20 cellular contexts compared by ENCODE assay signal in the genomic region with DNA sequence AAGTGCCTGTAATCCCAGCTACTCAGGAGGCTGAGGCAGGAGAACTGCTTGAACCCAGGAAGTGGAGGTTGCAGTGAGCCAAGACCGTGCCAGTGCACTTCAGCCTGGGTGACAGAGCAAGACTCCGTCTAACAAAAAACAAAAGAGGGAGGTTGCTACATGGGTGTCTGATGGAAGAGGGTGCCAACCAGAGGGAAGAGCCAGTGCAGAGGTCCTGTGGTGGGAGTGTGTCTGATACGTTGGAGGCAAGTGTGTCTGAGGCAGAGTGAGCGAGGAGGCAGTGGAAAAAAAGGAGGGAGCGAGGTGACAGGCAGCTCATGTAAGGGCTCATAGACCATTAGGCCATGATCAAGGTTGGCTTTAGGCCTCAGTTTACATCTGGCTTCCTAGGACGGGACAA. TPM values are rescaled to one million over a fixed set of nuclear protein-coding genes. Genes with fewer than 3 reads are reported as not detected.
A peak's percentile ranks its signal among the peaks of the same experiment; 100 is the strongest.
DNase-seq lines count a peak whose midpoint lies in the region; ATAC-seq, FAIRE-seq and TF ChIP-seq lines count a peak whose summit lies in the region.
"Had no signal": no experiment of that assay in that cellular context is flagged by ENCODE, and none has a peak within 500 bp of the region (broad histone marks: within the 10 kb centered on the region; RNA-seq: fewer than 3 reads in every experiment).

No MANE protein-coding gene starts in this region.

- H2AFZ ChIP-seq in HepG2 (ENCODE audit: low read length) (no peak overlapping the region), OCI-LY7 (ENCODE audit: low read length) (no peak overlapping the region), K562 (ENCODE audit: low read depth, low read length) (no peak overlapping the region)

- FAIRE-seq in HepG2 (lab: Jason Lieb, UNC) (no peak), K562 (lab: Jason Lieb, UNC) (no peak)
- FAIRE-seq: H1 had no signal

- peak overlapping the region; percentile 92 for H3K27ac Mint-ChIP-seq in stimulated activated naive B cell treated with anti-CD40 and anti-IgM and Interleukin-4, amounts not matched to agents 10 μg/mL and 1 μg/mL and 100 μg/mL, for 72 hours

- 35% methylated on average over 6 of the region's 6 CpGs for WGBS in HepG2 (ENCODE audit: low lambda C conversion rate)
- 90% methylated on average over 5 of the region's 6 CpGs for WGBS in right lobe of liver (ENCODE audit: insufficient coverage, low coverage, low lambda C conversion rate, missing lambda C conversion rate)
- WGBS in K562 (ENCODE audit: insufficient coverage, low coverage, missing lambda C conversion rate): 89% methylated on average over 6 of the region's 6 CpGs

- POLR2A ChIA-PET in HepG2 (lab: Yijun Ruan, JAX): no interaction called here
- POLR2A ChIA-PET in OCI-LY7 (lab: Charles Lee): interaction anchor here (0.7 to 1.1 kb wide), 4 partner anchors 14 to 108 kb away, joined by 3 to 4 read pairs (median 4); no protein-coding TSS in a partner anchor
- POLR2A ChIA-PET in K562 (lab: Yijun Ruan, JAX): interaction anchor here (0.6 to 0.8 kb wide), 4 partner anchors 8 to 311 kb away, joined by 3 to 5 read pairs (median 3); no protein-coding TSS in a partner anchor

- H3K4me1 ChIP-seq in HepG2 (ENCODE audit: insufficient read depth, low read length) (peaks cover 30% of the 10 kb centered on the region), right lobe of liver (peaks cover 0 to 18% (median 5%) of the 10 kb centered on the region in 4 donors), OCI-LY7 (ENCODE audit: insufficient read depth, low read length, poor library complexity, severe bottlenecking) (peaks cover 96% of the 10 kb centered on the region), K562 (replicated peaks in 1 of 2; ENCODE audit: control insufficient read depth in 2 of 2, insufficient read depth in 2 of 2, low read length in 2 of 2) (peaks cover 32 to 58% of the 10 kb centered on the region in 2 experiments; a peak in 4 of 5 replicates)

- H3K9ac ChIP-seq in HepG2 (ENCODE audit: insufficient read depth, low read depth, low read length) (no peak overlapping the region), K562 (ENCODE audit: insufficient read depth in 1 of 2, low read depth in 2 of 2, low read length in 2 of 2) (peak overlapping the region in 1 of 2 experiments; percentile 64; a peak in 1 of 4 replicates)

- H3K27me3 Mint-ChIP-seq in stimulated activated naive B cell treated with anti-CD40 and anti-IgM and Interleukin-4, amounts not matched to agents 10 μg/mL and 1 μg/mL and 100 μg/mL, for 72 hours: peaks cover 3 to 17% of the 10 kb centered on the region in 2 donors

- H3K4me1 Mint-ChIP-seq in stimulated activated naive B cell treated with anti-CD40 and anti-IgM and Interleukin-4, amounts not matched to agents 10 μg/mL and 1 μg/mL and 100 μg/mL, for 72 hours: peaks cover 64 to 92% of the 10 kb centered on the region in 2 donors

- H3K36me3 Mint-ChIP-seq in stimulated activated naive B cell treated with anti-CD40 and anti-IgM and Interleukin-4, amounts not matched to agents 10 μg/mL and 1 μg/mL and 100 μg/mL, for 72 hours: peaks cover 0 to 21% of the 10 kb centered on the region in 2 donors

- no peaks in the 10 kb centered on the region for H3K36me3 ChIP-seq in HepG2 (replicated peaks in 1 of 2; ENCODE audit: control insufficient read depth in 1 of 2, insufficient read depth in 2 of 2, low read length in 2 of 2)
- no peaks in the 10 kb centered on the region for H3K36me3 ChIP-seq in right lobe of liver
- peaks cover 6% of the 10 kb centered on the region; the same call in 1 of the 2 replicates for H3K36me3 ChIP-seq in OCI-LY7 (ENCODE audit: insufficient read depth, low read length)
- no peaks in the 10 kb centered on the region for H3K36me3 ChIP-seq in K562 (ENCODE audit: control insufficient read depth, insufficient read depth, low read length)
- H3K36me3 ChIP-seq: transverse colon had no signal

- BruUV-seq in HepG2 (replicated peaks; lab: Mats Ljungman, UMichigan) (no TSS peak), OCI-LY7 (replicated peaks; lab: Mats Ljungman, UMichigan) (no TSS peak), K562 (replicated peaks; lab: Mats Ljungman, UMichigan) (no TSS peak)

- H3K27me3 ChIP-seq in HepG2 (ENCODE audit: control insufficient read depth in 1 of 2, insufficient read depth in 2 of 2, low read length in 2 of 2) (peaks cover 0 to 35% of the 10 kb centered on the region in 2 experiments; a peak in 2 of 5 replicates), right lobe of liver (no peaks in the 10 kb centered on the region), K562 (ENCODE audit: control insufficient read depth in 2 of 2, insufficient read depth in 2 of 2, low read length in 2 of 2) (no peaks in the 10 kb centered on the region)
- H3K27me3 ChIP-seq: SJSA1 had no signal

- no peak overlapping the region for H3K4me2 ChIP-seq in HepG2 (ENCODE audit: low read depth, low read length)
- H3K4me2 ChIP-seq in OCI-LY7 (ENCODE audit: low read length): peak overlapping the region; percentile 74
- no peak overlapping the region for H3K4me2 ChIP-seq in K562 (ENCODE audit: insufficient read depth, low read length)

- TF ChIP-seq POLR2A in HepG2 (IDR thresholded peaks at IDR 0.05; ENCODE audit: insufficient read depth in 1 of 2, low read depth in 2 of 2, low read length in 2 of 2) (no peak), right lobe of liver (IDR thresholded peaks at IDR 0.05) (no peak), K562 (conservative IDR thresholded peaks at IDR 0.05) (no peak)

- no peak for TF ChIP-seq CTCF in HepG2 (CRISPR knock-in tag; IDR thresholded peaks at IDR 0.05)
- no peak for TF ChIP-seq CTCF in right lobe of liver (IDR thresholded peaks at IDR 0.05)
- no peak for TF ChIP-seq CTCF in OCI-LY7 (conservative IDR thresholded peaks at IDR 0.05; ENCODE audit: low read length)
- TF ChIP-seq CTCF in K562 (IDR thresholded peaks at IDR 0.05 in 2 of 3, conservative IDR thresholded peaks at IDR 0.05 in 1 of 3; ENCODE audit: insufficient read depth in 2 of 3, low read depth in 1 of 3, low read length in 3 of 3): no peak

- H3K27ac ChIP-seq in HepG2 (ENCODE audit: extremely low read length, insufficient read depth, low read length) (no peak overlapping the region), right lobe of liver (no peak overlapping the region), OCI-LY7 (ENCODE audit: low read depth, low read length, poor library complexity, severe bottlenecking) (peak overlapping the region; percentile 73), K562 (ENCODE audit: extremely low read depth, low read depth, low read length) (no peak overlapping the region)
- H3K27ac ChIP-seq: epithelial cell of prostate, transverse colon had no signal

- in situ Hi-C loops in HepG2 (cut with HindIII; ENCODE audit: extremely low pct_ligation_motif_present, low pct_unique_long_range_greater_than_20kb): no loop called here
- in situ Hi-C loops in K562 (cut with MboI): no loop called here

- CTCF ChIA-PET in HepG2 (lab: Yijun Ruan, JAX; ENCODE audit: low intra/inter-chr PET ratio, low total read pairs): no interaction called here
- CTCF ChIA-PET in OCI-LY7 (lab: Charles Lee; ENCODE audit: unreplicated experiment): interaction anchor here (0.6 kb wide), 1 partner anchor 19 kb away, joined by 4 read pairs; no protein-coding TSS in a partner anchor
- CTCF ChIA-PET in K562 (lab: Yijun Ruan, JAX; ENCODE audit: low intra/inter-chr PET ratio): interaction anchor here (0.6 kb wide), 1 partner anchor 59 kb away, joined by 3 read pairs; no protein-coding TSS in a partner anchor

- H3K4me3 ChIP-seq in HepG2 (replicated peaks in 1 of 3; ENCODE audit: insufficient read depth in 1 of 3, low read depth in 2 of 3, low read length in 3 of 3) (no peak overlapping the region), right lobe of liver (no peak overlapping the region), OCI-LY7 (ENCODE audit: low read depth, low read length, poor library complexity, severe bottlenecking) (no peak overlapping the region), K562 (no peak overlapping the region)
- H3K4me3 ChIP-seq: SJSA1, transverse colon had no signal

- H3K9me3 ChIP-seq in HepG2 (ENCODE audit: low read length): no peaks in the 10 kb centered on the region
- H3K9me3 ChIP-seq in right lobe of liver: no peaks in the 10 kb centered on the region
- no peaks in the 10 kb centered on the region for H3K9me3 ChIP-seq in OCI-LY7 (ENCODE audit: low read length)
- no peaks in the 10 kb centered on the region for H3K9me3 ChIP-seq in K562 (replicated peaks; ENCODE audit: control insufficient read depth, insufficient read depth, low read depth, low read length)
- H3K9me3 ChIP-seq: SJSA1, transverse colon had no signal

- H3K9me1 ChIP-seq in K562 (ENCODE audit: control insufficient read depth, insufficient read depth, low read length): no peaks in the 10 kb centered on the region

- H3K9me3 Mint-ChIP-seq in stimulated activated naive B cell treated with anti-CD40 and anti-IgM and Interleukin-4, amounts not matched to agents 10 μg/mL and 1 μg/mL and 100 μg/mL, for 72 hours: peaks cover 0 to 4% of the 10 kb centered on the region in 2 donors

- H3K4me3 Mint-ChIP-seq in stimulated activated naive B cell treated with anti-CD40 and anti-IgM and Interleukin-4, amounts not matched to agents 10 μg/mL and 1 μg/mL and 100 μg/mL, for 72 hours: peak overlapping the region in 1 of 2 donors; percentile 46

- intact Hi-C loops in HepG2 (cut with micrococcal nuclease; ENCODE audit: unreplicated experiment) (no loop called here), right lobe of liver (cut with DNase I) (no loop called here), OCI-LY7 (cut with micrococcal nuclease; ENCODE audit: unreplicated experiment) (no loop called here), K562 (cut with micrococcal nuclease) (no loop called here)

- no peak for TF ChIP-seq RAD21 in HepG2 (CRISPR knock-in tag; IDR thresholded peaks at IDR 0.05)
- no peak for TF ChIP-seq RAD21 in K562 (CRISPR knock-in tag; conservative IDR thresholded peaks at IDR 0.05 in 1 of 2, IDR thresholded peaks at IDR 0.05 in 1 of 2)

- no peaks in the 10 kb centered on the region for H4K20me1 ChIP-seq in HepG2 (ENCODE audit: insufficient read depth, low read length)
- H4K20me1 ChIP-seq in OCI-LY7 (ENCODE audit: insufficient read depth, low read length): peaks cover 30% of the 10 kb centered on the region; the same call in 1 of the 2 replicates
- H4K20me1 ChIP-seq in K562 (replicated peaks; ENCODE audit: control insufficient read depth, insufficient read depth, low read length): peaks cover 2% of the 10 kb centered on the region

- H3K9me2 ChIP-seq in OCI-LY7 (ENCODE audit: insufficient read depth, low read length): no peaks in the 10 kb centered on the region

- DNase-seq in HepG2 (ENCODE audit: low spot score) (no peak), right lobe of liver (no peak), OCI-LY7 (ENCODE audit: low spot score) (no peak), K562 (ENCODE audit: extremely low read depth in 1 of 4, low spot score in 3 of 4) (no peak), 8988T (no peak), GDM1 (lab: John Stamatoyannopoulos, UW) (no peak)
- DNase-seq in stimulated activated naive B cell treated with anti-CD40 and anti-IgM and Interleukin-4, amounts not matched to agents 10 μg/mL and 1 μg/mL and 100 μg/mL, for 72 hours: no peak
- DNase-seq: cortex of kidney; foreskin melanocyte; NCI-H1436 treated with DMSO at 0.1 percent for 48 hours; NCI-H82; right cardiac atrium; stimulated activated CD4-positive, alpha-beta T cell treated with anti-CD3 and anti-CD28 coated beads, Interleukin-15, amount 100 ng/mL, for 24 hours; stimulated activated naive CD8-positive, alpha-beta T cell treated with anti-CD3 and anti-CD28 coated beads, Interleukin-15, Interleukin-2, amounts not matched to agents 100 U/mL and 50 U/mL, for 24 hours; T1000; transverse colon had no signal

- no peak for TF ChIP-seq EP300 in HepG2 (IDR thresholded peaks at IDR 0.05; ENCODE audit: low read depth in 2 of 2, low read length in 2 of 2)
- TF ChIP-seq EP300 in HepG2 (CRISPR knock-in tag; IDR thresholded peaks at IDR 0.05; ENCODE audit: borderline replicate concordance): no peak
- TF ChIP-seq EP300 in K562 (IDR thresholded peaks at IDR 0.05; ENCODE audit: low read length): no peak

- ATAC-seq in HepG2 (no peak), right lobe of liver (no peak), K562 (no peak), GM19023 (IDR thresholded peaks at IDR 0.05; ENCODE audit: unreplicated experiment) (no peak)
- ATAC-seq in stimulated activated naive B cell treated with anti-CD40 and anti-IgM and Interleukin-4, amounts not matched to agents 10 μg/mL and 1 μg/mL and 100 μg/mL, for 72 hours (replicated peaks): no peak
- ATAC-seq: right cardiac atrium; stimulated activated naive CD8-positive, alpha-beta T cell treated with anti-CD3 and anti-CD28 coated beads, Interleukin-15, Interleukin-2, amounts not matched to agents 100 U/mL and 50 U/mL, for 24 hours had no signal

- no peaks in the 10 kb centered on the region for H3K79me2 ChIP-seq in HepG2 (ENCODE audit: insufficient read depth, low read length)
- H3K79me2 ChIP-seq in OCI-LY7 (ENCODE audit: insufficient read depth, low read depth, low read length): peaks cover 90% of the 10 kb centered on the region
- peaks cover 71% of the 10 kb centered on the region for H3K79me2 ChIP-seq in K562 (ENCODE audit: control insufficient read depth, insufficient read depth, low read length)

RNA-seq across cellular contexts. Expression of a gene that starts 6.8 kb away (rescaled TPM):
- 1.1 TPM in 2 replicates for total RNA-seq in HepG2 (2016; rRNA removed; fragmentation: Illumina TruSeq; extraction: Trizol)
- 1.5 and 1.6 TPM in 2 replicates for total RNA-seq in HepG2 (2016; cell fraction: cytosol; rRNA removed; fragmentation: Illumina TruSeq; extraction: Trizol; ENCODE audit: low read depth)
- total RNA-seq in HepG2 (2016; cell fraction: insoluble cytoplasmic fraction; rRNA removed; fragmentation: Illumina TruSeq; extraction: Trizol): 0.89 and 1.2 TPM in 2 replicates
- total RNA-seq in HepG2 (2016; cell fraction: membrane; rRNA removed; fragmentation: Illumina TruSeq; extraction: Trizol): 3.6 and 3.7 TPM in 2 replicates
- total RNA-seq in HepG2 (2016; cell fraction: nucleus; rRNA removed; fragmentation: Illumina TruSeq; extraction: Trizol): 1.3 and 1.5 TPM in 2 replicates
- 4.1 TPM in 2 replicates for polyA plus RNA-seq in HepG2 (2011; rRNA removed)
- polyA plus RNA-seq in HepG2 (2011; cell fraction: cytosol; rRNA removed): 3.5 and 3.8 TPM in 2 replicates
- polyA plus RNA-seq in HepG2 (2011; cell fraction: nucleus; rRNA removed): 9.1 and 10.2 TPM in 2 replicates
- 5.1 and 5.7 TPM in 2 replicates for polyA plus RNA-seq in HepG2 (2012)
- 3.3 and 3.8 TPM in 2 replicates for polyA plus RNA-seq in HepG2 (2016; cell fraction: cytosol; fragmentation: Illumina TruSeq; extraction: Trizol; ENCODE audit: low read depth)
- 2.8 and 3.6 TPM in 2 replicates for polyA plus RNA-seq in HepG2 (2016; cell fraction: insoluble cytoplasmic fraction; fragmentation: Illumina TruSeq; extraction: Trizol; ENCODE audit: low read depth)
- 6.6 and 7.6 TPM in 2 replicates for polyA plus RNA-seq in HepG2 (2016; cell fraction: membrane; fragmentation: Illumina TruSeq; extraction: Trizol; ENCODE audit: low read depth)
- polyA plus RNA-seq in HepG2 (2016; cell fraction: nucleus; fragmentation: Illumina TruSeq; extraction: Trizol; ENCODE audit: insufficient read depth, low read depth): 5.9 and 7.4 TPM in 2 replicates
- 1.0 and 6.6 TPM in 2 replicates for polyA minus RNA-seq in HepG2 (2011; rRNA and poly(A)+ RNA removed; ENCODE audit: low replicate concordance)
- 3.9 and 5.0 TPM in 2 replicates for polyA minus RNA-seq in HepG2 (2011; cell fraction: cytosol; rRNA and poly(A)+ RNA removed)
- polyA minus RNA-seq in HepG2 (2011; cell fraction: nucleus; rRNA and poly(A)+ RNA removed): 2.6 and 2.9 TPM in 2 replicates
- 1 to 10 TPM; 1.2 to 5.8 (median 2.7) TPM for total RNA-seq in right lobe of liver
- 9.4 and 16.4 TPM in 2 replicates for total RNA-seq in OCI-LY7 (2014; rRNA removed; shearing (Covaris generic))
- 42.4 and 45.1 TPM in 2 replicates for total RNA-seq in OCI-LY7 (2022)
- 30.8 and 75.5 TPM in 2 replicates for total RNA-seq in K562 (2011; cell fraction: chromatin; rRNA removed; ENCODE audit: low replicate concordance)
- total RNA-seq in K562 (2011; cell fraction: nucleolus; rRNA removed): 29.5 and 33.3 TPM in 2 replicates
- 27.9 and 30.0 TPM in 2 replicates for total RNA-seq in K562 (2011; cell fraction: nucleoplasm; rRNA removed)
- total RNA-seq in K562 (2014; rRNA removed): 4.2 and 4.7 TPM in 2 replicates
- total RNA-seq in K562 (2014; rRNA removed; fragmentation: Illumina TruSeq; extraction: Trizol): 3.2 and 3.6 TPM in 2 replicates
- total RNA-seq in K562 (2015; rRNA removed; fragmentation: Illumina TruSeq; extraction: Trizol): 4.6 and 5.1 TPM in 2 replicates
- 25.5 and 26.9 TPM in 2 replicates for total RNA-seq in K562 (2021)
- polyA plus RNA-seq in K562 (2011; rRNA removed): 6.0 and 7.6 TPM in 2 replicates
- 7.1 and 9.9 TPM in 2 replicates for polyA plus RNA-seq in K562 (2011; cell fraction: cytosol; rRNA removed)
- 16.4 and 26.9 TPM in 2 replicates for polyA plus RNA-seq in K562 (2011; cell fraction: nucleus; rRNA removed)
- 12.3 and 18.3 TPM in 2 replicates for polyA plus RNA-seq in K562 (2012)
- 15.1 and 16.5 TPM in 2 replicates for polyA plus RNA-seq in K562 (2014; fragmentation: Illumina TruSeq; extraction: Trizol)
- under 1 TPM; 0.66 to 0.68 TPM for polyA plus RNA-seq in K562 (2014; fragmentation: Nextera tagmentation; extraction: Ambion mirVana)
- 14.2 and 14.3 TPM in 2 replicates for polyA plus RNA-seq in K562 (2014; rRNA removed)
- polyA minus RNA-seq in K562 (2011; rRNA and poly(A)+ RNA removed): 4.5 and 7.0 TPM in 2 replicates
- polyA minus RNA-seq in K562 (2011; cell fraction: cytosol; rRNA and poly(A)+ RNA removed): 14.0 and 20.1 TPM in 2 replicates
- 8.8 and 9.9 TPM in 2 replicates for polyA minus RNA-seq in K562 (2011; cell fraction: nucleus; rRNA and poly(A)+ RNA removed)

RNA-seq across cellular contexts. Expression of a gene that starts 23.8 kb away (rescaled TPM):
- 134 and 158 TPM in 2 replicates for total RNA-seq in HepG2 (2016; rRNA removed; fragmentation: Illumina TruSeq; extraction: Trizol)
- total RNA-seq in HepG2 (2016; cell fraction: cytosol; rRNA removed; fragmentation: Illumina TruSeq; extraction: Trizol; ENCODE audit: low read depth): 36.6 and 36.7 TPM in 2 replicates
- total RNA-seq in HepG2 (2016; cell fraction: insoluble cytoplasmic fraction; rRNA removed; fragmentation: Illumina TruSeq; extraction: Trizol): 125 and 171 TPM in 2 replicates
- 51.9 and 53.0 TPM in 2 replicates for total RNA-seq in HepG2 (2016; cell fraction: membrane; rRNA removed; fragmentation: Illumina TruSeq; extraction: Trizol)
- 80.1 and 80.2 TPM in 2 replicates for total RNA-seq in HepG2 (2016; cell fraction: nucleus; rRNA removed; fragmentation: Illumina TruSeq; extraction: Trizol)
- polyA plus RNA-seq in HepG2 (2011; rRNA removed): 177 and 191 TPM in 2 replicates
- 157 and 211 TPM in 2 replicates for polyA plus RNA-seq in HepG2 (2011; cell fraction: cytosol; rRNA removed)
- 522 and 527 TPM in 2 replicates for polyA plus RNA-seq in HepG2 (2011; cell fraction: nucleus; rRNA removed)
- polyA plus RNA-seq in HepG2 (2012): 89.1 and 94.9 TPM in 2 replicates
- 39.2 and 43.2 TPM in 2 replicates for polyA plus RNA-seq in HepG2 (2016; cell fraction: cytosol; fragmentation: Illumina TruSeq; extraction: Trizol; ENCODE audit: low read depth)
- 161 and 171 TPM in 2 replicates for polyA plus RNA-seq in HepG2 (2016; cell fraction: insoluble cytoplasmic fraction; fragmentation: Illumina TruSeq; extraction: Trizol; ENCODE audit: low read depth)
- polyA plus RNA-seq in HepG2 (2016; cell fraction: membrane; fragmentation: Illumina TruSeq; extraction: Trizol; ENCODE audit: low read depth): 52.6 and 54.0 TPM in 2 replicates
- 240 and 249 TPM in 2 replicates for polyA plus RNA-seq in HepG2 (2016; cell fraction: nucleus; fragmentation: Illumina TruSeq; extraction: Trizol; ENCODE audit: insufficient read depth, low read depth)
- 90.9 and 144 TPM in 2 replicates for polyA minus RNA-seq in HepG2 (2011; rRNA and poly(A)+ RNA removed; ENCODE audit: low replicate concordance)
- polyA minus RNA-seq in HepG2 (2011; cell fraction: cytosol; rRNA and poly(A)+ RNA removed): 42.3 and 52.9 TPM in 2 replicates
- 38.0 and 40.4 TPM in 2 replicates for polyA minus RNA-seq in HepG2 (2011; cell fraction: nucleus; rRNA and poly(A)+ RNA removed)
- total RNA-seq in right lobe of liver: 10 to 100 TPM; 39.6 to 74.9 (median 50.1) TPM
- total RNA-seq in OCI-LY7 (2014; rRNA removed; shearing (Covaris generic)): 332 and 345 TPM in 2 replicates
- total RNA-seq in OCI-LY7 (2022): 269 and 271 TPM in 2 replicates
- 143 and 313 TPM in 2 replicates for total RNA-seq in K562 (2011; cell fraction: chromatin; rRNA removed; ENCODE audit: low replicate concordance)
- 204 and 248 TPM in 2 replicates for total RNA-seq in K562 (2011; cell fraction: nucleolus; rRNA removed)
- total RNA-seq in K562 (2011; cell fraction: nucleoplasm; rRNA removed): 196 and 198 TPM in 2 replicates
- 374 and 442 TPM in 2 replicates for total RNA-seq in K562 (2014; rRNA removed)
- 92.4 and 108 TPM in 2 replicates for total RNA-seq in K562 (2014; rRNA removed; fragmentation: Illumina TruSeq; extraction: Trizol)
- total RNA-seq in K562 (2015; rRNA removed; fragmentation: Illumina TruSeq; extraction: Trizol): 227 and 233 TPM in 2 replicates
- total RNA-seq in K562 (2021): 220 and 242 TPM in 2 replicates
- polyA plus RNA-seq in K562 (2011; rRNA removed): 298 and 334 TPM in 2 replicates
- 268 and 380 TPM in 2 replicates for polyA plus RNA-seq in K562 (2011; cell fraction: cytosol; rRNA removed)
- polyA plus RNA-seq in K562 (2011; cell fraction: nucleus; rRNA removed): 1,074 and 1,365 TPM in 2 replicates
- polyA plus RNA-seq in K562 (2012): 226 and 230 TPM in 2 replicates
- 188 and 265 TPM in 2 replicates for polyA plus RNA-seq in K562 (2014; fragmentation: Illumina TruSeq; extraction: Trizol)
- 10 to 100 TPM in 1 of 2 experiments, 1 to 10 TPM in 1; 6.6 to 12.8 TPM for polyA plus RNA-seq in K562 (2014; fragmentation: Nextera tagmentation; extraction: Ambion mirVana)
- polyA plus RNA-seq in K562 (2014; rRNA removed): 481 and 538 TPM in 2 replicates
- polyA minus RNA-seq in K562 (2011; rRNA and poly(A)+ RNA removed): 76.0 and 124 TPM in 2 replicates
- 83.3 and 94.9 TPM in 2 replicates for polyA minus RNA-seq in K562 (2011; cell fraction: cytosol; rRNA and poly(A)+ RNA removed)
- 51.0 and 68.2 TPM in 2 replicates for polyA minus RNA-seq in K562 (2011; cell fraction: nucleus; rRNA and poly(A)+ RNA removed)

RNA-seq across cellular contexts. Expression of a gene that starts 46.8 kb away (rescaled TPM):
- total RNA-seq in HepG2 (2016; rRNA removed; fragmentation: Illumina TruSeq; extraction: Trizol) (39.9 and 60.1 TPM in 2 replicates), right lobe of liver (100 to 1,000 TPM in 1 of 6 experiments, 10 to 100 TPM in 5; 63.9 to 106 (median 72.9) TPM), OCI-LY7 (2022) (214 and 216 TPM in 2 replicates), K562 (2014; rRNA removed) (132 and 147 TPM in 2 replicates), K562 (2014; rRNA removed; fragmentation: Illumina TruSeq; extraction: Trizol) (56.6 and 57.5 TPM in 2 replicates), K562 (2015; rRNA removed; fragmentation: Illumina TruSeq; extraction: Trizol) (85.0 and 85.9 TPM in 2 replicates), K562 (2021) (123 and 144 TPM in 2 replicates)
- total RNA-seq in HepG2 (2016; cell fraction: cytosol; rRNA removed; fragmentation: Illumina TruSeq; extraction: Trizol; ENCODE audit: low read depth): 18.1 and 22.9 TPM in 2 replicates
- 32.6 and 70.2 TPM in 2 replicates for total RNA-seq in HepG2 (2016; cell fraction: insoluble cytoplasmic fraction; rRNA removed; fragmentation: Illumina TruSeq; extraction: Trizol)
- total RNA-seq in HepG2 (2016; cell fraction: membrane; rRNA removed; fragmentation: Illumina TruSeq; extraction: Trizol): 32.1 and 33.4 TPM in 2 replicates
- total RNA-seq in HepG2 (2016; cell fraction: nucleus; rRNA removed; fragmentation: Illumina TruSeq; extraction: Trizol): 63.1 and 76.4 TPM in 2 replicates
- polyA plus RNA-seq in HepG2 (2011; rRNA removed) (38.8 and 40.8 TPM in 2 replicates), K562 (2011; rRNA removed) (51.9 and 75.4 TPM in 2 replicates), K562 (2014; fragmentation: Illumina TruSeq; extraction: Trizol) (125 and 126 TPM in 2 replicates), K562 (2014; fragmentation: Nextera tagmentation; extraction: Ambion mirVana) (10 to 100 TPM; 15.0 to 19.9 TPM), K562 (2014; rRNA removed) (174 and 182 TPM in 2 replicates)
- 14.9 and 22.3 TPM in 2 replicates for polyA plus RNA-seq in HepG2 (2011; cell fraction: cytosol; rRNA removed)
- 283 and 302 TPM in 2 replicates for polyA plus RNA-seq in HepG2 (2011; cell fraction: nucleus; rRNA removed)
- polyA plus RNA-seq in HepG2 (2012): 37.3 and 46.8 TPM in 2 replicates
- 14.0 and 16.4 TPM in 2 replicates for polyA plus RNA-seq in HepG2 (2016; cell fraction: cytosol; fragmentation: Illumina TruSeq; extraction: Trizol; ENCODE audit: low read depth)
- polyA plus RNA-seq in HepG2 (2016; cell fraction: insoluble cytoplasmic fraction; fragmentation: Illumina TruSeq; extraction: Trizol; ENCODE audit: low read depth): 50.3 and 62.5 TPM in 2 replicates
- 32.6 and 34.8 TPM in 2 replicates for polyA plus RNA-seq in HepG2 (2016; cell fraction: membrane; fragmentation: Illumina TruSeq; extraction: Trizol; ENCODE audit: low read depth)
- polyA plus RNA-seq in HepG2 (2016; cell fraction: nucleus; fragmentation: Illumina TruSeq; extraction: Trizol; ENCODE audit: insufficient read depth, low read depth): 231 and 244 TPM in 2 replicates
- polyA minus RNA-seq in HepG2 (2011; rRNA and poly(A)+ RNA removed; ENCODE audit: low replicate concordance): 53.7 and 73.5 TPM in 2 replicates
- polyA minus RNA-seq in HepG2 (2011; cell fraction: cytosol; rRNA and poly(A)+ RNA removed): 20.7 and 22.3 TPM in 2 replicates
- polyA minus RNA-seq in HepG2 (2011; cell fraction: nucleus; rRNA and poly(A)+ RNA removed): 30.0 and 34.8 TPM in 2 replicates
- 151 and 185 TPM in 2 replicates for total RNA-seq in OCI-LY7 (2014; rRNA removed; shearing (Covaris generic))
- 364 and 893 TPM in 2 replicates for total RNA-seq in K562 (2011; cell fraction: chromatin; rRNA removed; ENCODE audit: low replicate concordance)
- 386 and 391 TPM in 2 replicates for total RNA-seq in K562 (2011; cell fraction: nucleolus; rRNA removed)
- total RNA-seq in K562 (2011; cell fraction: nucleoplasm; rRNA removed): 314 and 336 TPM in 2 replicates
- polyA plus RNA-seq in K562 (2011; cell fraction: cytosol; rRNA removed): 57.5 and 76.1 TPM in 2 replicates
- polyA plus RNA-seq in K562 (2011; cell fraction: nucleus; rRNA removed): 548 and 794 TPM in 2 replicates
- polyA plus RNA-seq in K562 (2012): 111 and 155 TPM in 2 replicates
- 14.0 and 30.4 TPM in 2 replicates for polyA minus RNA-seq in K562 (2011; rRNA and poly(A)+ RNA removed)
- polyA minus RNA-seq in K562 (2011; cell fraction: cytosol; rRNA and poly(A)+ RNA removed): 50.7 and 53.3 TPM in 2 replicates
- polyA minus RNA-seq in K562 (2011; cell fraction: nucleus; rRNA and poly(A)+ RNA removed): 55.5 and 67.1 TPM in 2 replicates
